ENCODE assay signal across 1 cellular context in the genomic region with DNA sequence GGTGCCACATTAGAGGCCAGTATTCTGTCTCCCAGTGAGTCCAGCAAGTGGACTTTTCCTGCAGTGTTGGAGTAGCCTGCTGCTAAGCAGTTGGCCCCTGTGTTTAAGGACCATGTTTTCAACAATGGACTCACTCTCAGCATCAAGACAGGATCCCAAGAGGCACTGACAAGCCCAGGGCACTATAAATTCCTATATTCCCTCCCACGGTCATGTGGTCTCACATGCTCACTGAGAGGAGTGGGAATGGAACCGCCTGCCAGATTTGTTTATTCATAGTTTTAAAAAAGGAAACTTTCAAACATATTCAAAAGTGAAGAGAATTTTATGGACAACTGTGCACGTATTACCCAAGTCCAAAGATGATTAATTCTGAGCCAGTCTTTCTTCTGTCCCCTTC.
TF ChIP-seq lines count a peak whose summit lies in the region.

No MANE protein-coding gene starts in this region.

TF ChIP-seq in GM23338, 12 proteins besides CTCF, POLR2A, EP300 and RAD21 (continued from another document):
- TF ChIP-seq, protein P1, sequence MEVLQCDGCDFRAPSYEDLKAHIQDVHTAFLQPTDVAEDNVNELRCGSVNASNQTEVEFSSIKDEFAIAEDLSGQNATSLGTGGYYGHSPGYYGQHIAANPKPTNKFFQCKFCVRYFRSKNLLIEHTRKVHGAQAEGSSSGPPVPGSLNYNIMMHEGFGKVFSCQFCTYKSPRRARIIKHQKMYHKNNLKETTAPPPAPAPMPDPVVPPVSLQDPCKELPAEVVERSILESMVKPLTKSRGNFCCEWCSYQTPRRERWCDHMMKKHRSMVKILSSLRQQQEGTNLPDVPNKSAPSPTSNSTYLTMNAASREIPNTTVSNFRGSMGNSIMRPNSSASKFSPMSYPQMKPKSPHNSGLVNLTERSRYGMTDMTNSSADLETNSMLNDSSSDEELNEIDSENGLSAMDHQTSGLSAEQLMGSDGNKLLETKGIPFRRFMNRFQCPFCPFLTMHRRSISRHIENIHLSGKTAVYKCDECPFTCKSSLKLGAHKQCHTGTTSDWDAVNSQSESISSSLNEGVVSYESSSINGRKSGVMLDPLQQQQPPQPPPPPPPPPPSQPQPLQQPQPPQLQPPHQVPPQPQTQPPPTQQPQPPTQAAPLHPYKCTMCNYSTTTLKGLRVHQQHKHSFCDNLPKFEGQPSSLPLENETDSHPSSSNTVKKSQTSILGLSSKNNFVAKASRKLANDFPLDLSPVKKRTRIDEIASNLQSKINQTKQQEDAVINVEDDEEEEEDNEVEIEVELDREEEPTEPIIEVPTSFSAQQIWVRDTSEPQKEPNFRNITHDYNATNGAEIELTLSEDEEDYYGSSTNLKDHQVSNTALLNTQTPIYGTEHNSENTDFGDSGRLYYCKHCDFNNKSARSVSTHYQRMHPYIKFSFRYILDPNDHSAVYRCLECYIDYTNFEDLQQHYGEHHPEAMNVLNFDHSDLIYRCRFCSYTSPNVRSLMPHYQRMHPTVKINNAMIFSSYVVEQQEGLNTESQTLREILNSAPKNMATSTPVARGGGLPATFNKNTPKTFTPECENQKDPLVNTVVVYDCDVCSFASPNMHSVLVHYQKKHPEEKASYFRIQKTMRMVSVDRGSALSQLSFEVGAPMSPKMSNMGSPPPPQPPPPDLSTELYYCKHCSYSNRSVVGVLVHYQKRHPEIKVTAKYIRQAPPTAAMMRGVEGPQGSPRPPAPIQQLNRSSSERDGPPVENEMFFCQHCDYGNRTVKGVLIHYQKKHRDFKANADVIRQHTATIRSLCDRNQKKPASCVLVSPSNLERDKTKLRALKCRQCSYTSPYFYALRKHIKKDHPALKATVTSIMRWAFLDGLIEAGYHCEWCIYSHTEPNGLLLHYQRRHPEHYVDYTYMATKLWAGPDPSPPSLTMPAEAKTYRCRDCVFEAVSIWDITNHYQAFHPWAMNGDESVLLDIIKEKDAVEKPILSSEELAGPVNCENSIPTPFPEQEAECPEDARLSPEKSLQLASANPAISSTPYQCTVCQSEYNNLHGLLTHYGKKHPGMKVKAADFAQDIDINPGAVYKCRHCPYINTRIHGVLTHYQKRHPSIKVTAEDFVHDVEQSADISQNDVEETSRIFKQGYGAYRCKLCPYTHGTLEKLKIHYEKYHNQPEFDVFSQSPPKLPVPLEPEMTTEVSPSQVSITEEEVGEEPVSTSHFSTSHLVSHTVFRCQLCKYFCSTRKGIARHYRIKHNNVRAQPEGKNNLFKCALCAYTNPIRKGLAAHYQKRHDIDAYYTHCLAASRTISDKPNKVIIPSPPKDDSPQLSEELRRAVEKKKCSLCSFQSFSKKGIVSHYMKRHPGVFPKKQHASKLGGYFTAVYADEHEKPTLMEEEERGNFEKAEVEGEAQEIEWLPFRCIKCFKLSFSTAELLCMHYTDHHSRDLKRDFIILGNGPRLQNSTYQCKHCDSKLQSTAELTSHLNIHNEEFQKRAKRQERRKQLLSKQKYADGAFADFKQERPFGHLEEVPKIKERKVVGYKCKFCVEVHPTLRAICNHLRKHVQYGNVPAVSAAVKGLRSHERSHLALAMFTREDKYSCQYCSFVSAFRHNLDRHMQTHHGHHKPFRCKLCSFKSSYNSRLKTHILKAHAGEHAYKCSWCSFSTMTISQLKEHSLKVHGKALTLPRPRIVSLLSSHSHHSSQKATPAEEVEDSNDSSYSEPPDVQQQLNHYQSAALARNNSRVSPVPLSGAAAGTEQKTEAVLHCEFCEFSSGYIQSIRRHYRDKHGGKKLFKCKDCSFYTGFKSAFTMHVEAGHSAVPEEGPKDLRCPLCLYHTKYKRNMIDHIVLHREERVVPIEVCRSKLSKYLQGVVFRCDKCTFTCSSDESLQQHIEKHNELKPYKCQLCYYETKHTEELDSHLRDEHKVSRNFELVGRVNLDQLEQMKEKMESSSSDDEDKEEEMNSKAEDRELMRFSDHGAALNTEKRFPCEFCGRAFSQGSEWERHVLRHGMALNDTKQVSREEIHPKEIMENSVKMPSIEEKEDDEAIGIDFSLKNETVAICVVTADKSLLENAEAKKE (CRISPR knock-in tag; IDR thresholded peaks at IDR 0.05), result no peak
- TF ChIP-seq POLR2AphosphoS5 (IDR thresholded peaks at IDR 0.05; ENCODE audit: low read depth), result no peak
- TF ChIP-seq CREB1 (CRISPR knock-in tag; IDR thresholded peaks at IDR 0.05; ENCODE audit: low read depth), result no peak
- TF ChIP-seq, protein P2, sequence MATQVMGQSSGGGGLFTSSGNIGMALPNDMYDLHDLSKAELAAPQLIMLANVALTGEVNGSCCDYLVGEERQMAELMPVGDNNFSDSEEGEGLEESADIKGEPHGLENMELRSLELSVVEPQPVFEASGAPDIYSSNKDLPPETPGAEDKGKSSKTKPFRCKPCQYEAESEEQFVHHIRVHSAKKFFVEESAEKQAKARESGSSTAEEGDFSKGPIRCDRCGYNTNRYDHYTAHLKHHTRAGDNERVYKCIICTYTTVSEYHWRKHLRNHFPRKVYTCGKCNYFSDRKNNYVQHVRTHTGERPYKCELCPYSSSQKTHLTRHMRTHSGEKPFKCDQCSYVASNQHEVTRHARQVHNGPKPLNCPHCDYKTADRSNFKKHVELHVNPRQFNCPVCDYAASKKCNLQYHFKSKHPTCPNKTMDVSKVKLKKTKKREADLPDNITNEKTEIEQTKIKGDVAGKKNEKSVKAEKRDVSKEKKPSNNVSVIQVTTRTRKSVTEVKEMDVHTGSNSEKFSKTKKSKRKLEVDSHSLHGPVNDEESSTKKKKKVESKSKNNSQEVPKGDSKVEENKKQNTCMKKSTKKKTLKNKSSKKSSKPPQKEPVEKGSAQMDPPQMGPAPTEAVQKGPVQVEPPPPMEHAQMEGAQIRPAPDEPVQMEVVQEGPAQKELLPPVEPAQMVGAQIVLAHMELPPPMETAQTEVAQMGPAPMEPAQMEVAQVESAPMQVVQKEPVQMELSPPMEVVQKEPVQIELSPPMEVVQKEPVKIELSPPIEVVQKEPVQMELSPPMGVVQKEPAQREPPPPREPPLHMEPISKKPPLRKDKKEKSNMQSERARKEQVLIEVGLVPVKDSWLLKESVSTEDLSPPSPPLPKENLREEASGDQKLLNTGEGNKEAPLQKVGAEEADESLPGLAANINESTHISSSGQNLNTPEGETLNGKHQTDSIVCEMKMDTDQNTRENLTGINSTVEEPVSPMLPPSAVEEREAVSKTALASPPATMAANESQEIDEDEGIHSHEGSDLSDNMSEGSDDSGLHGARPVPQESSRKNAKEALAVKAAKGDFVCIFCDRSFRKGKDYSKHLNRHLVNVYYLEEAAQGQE (IDR thresholded peaks at IDR 0.05; ENCODE audit: unreplicated experiment), result no peak
